ENCODE assay signal across 9 cellular contexts in the genomic region with DNA sequence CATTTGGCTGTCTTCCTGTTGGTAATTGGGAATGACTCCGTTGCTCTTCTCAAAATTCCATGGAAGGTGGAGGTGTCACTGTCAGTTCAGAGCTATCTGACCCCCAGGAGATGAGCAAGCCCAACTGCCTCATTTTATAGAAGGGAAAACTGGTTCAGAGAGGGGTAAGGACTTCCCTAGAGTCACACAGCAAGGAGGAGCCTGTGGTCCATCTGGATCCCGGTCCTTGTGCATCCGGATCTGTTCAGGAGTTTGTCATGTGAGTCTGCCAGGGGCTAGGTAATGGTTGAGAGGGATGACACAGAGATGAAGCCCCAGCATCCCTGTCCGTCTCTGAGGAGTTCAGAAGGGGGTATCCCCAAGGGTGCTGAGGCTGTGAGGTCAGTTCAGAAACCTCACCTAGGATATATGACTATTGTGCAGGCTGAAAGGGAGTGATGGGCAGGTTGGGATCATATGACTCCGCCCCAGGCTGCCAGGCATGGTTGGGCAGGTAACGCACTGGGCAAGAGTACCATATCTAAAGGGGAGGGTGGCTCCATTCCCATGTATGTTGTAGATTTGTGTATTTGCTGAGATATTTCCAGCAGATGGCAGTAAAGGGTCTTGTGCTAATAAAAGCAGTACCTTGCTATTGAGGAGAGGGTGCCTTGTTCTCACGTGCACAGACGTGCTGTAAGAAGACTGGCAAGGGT. TPM values are rescaled to one million over a fixed set of nuclear protein-coding genes. Genes with fewer than 3 reads are reported as not detected.
DNase-seq lines count a peak whose midpoint lies in the region; ATAC-seq, FAIRE-seq and TF ChIP-seq lines count a peak whose summit lies in the region.
"Had no signal": no experiment of that assay in that cellular context is flagged by ENCODE, and none has a peak within 500 bp of the region (broad histone marks: within the 10 kb centered on the region; RNA-seq: fewer than 3 reads in every experiment).

No MANE protein-coding gene starts in this region.

- no peak overlapping the region for H3K4me3 Mint-ChIP-seq in naive B cell

- no peak overlapping the region for H2BK20ac ChIP-seq in H1 (ENCODE audit: low read length)

- H3K27me3 ChIP-seq in Panc1 (ENCODE audit: control insufficient read depth, insufficient read depth, low read length) (peaks cover 4% of the 10 kb centered on the region; the same call in 1 of the 2 replicates), H1 (replicated peaks in 1 of 4; ENCODE audit: control insufficient read depth in 3 of 4, extremely low read depth in 1 of 4, insufficient read depth in 3 of 4, low read length in 3 of 4) (no peaks in the 10 kb centered on the region), aorta (ENCODE audit: control insufficient read depth in 1 of 2, insufficient read depth in 2 of 2, low read length in 1 of 2) (no peaks in the 10 kb centered on the region)
- H3K27me3 ChIP-seq: SJSA1 had no signal

- H2BK15ac ChIP-seq in H1 (ENCODE audit: low read length): no peak overlapping the region

- H2BK120ac ChIP-seq in H1 (replicated peaks; ENCODE audit: low read depth, low read length): no peak overlapping the region

- TF ChIP-seq POLR2A in H1 (IDR thresholded peaks at IDR 0.05; ENCODE audit: control extremely low read depth in 1 of 2, low read depth in 2 of 2, low read length in 2 of 2): no peak

- CTCF ChIA-PET in Panc1 (lab: Charles Lee) (no interaction called here), H1 (lab: Charles Lee; ENCODE audit: partially characterized antibody) (interaction anchor here (0.6 to 4.4 kb wide), 17 partner anchors 9 to 412 kb away, joined by 3 to 35 read pairs (median 4); partner anchors contain the start of gene SLC29A3)

- no peak overlapping the region for H3K56ac ChIP-seq in H1 (replicated peaks; ENCODE audit: insufficient read length, low read depth, low read length)

- H4K20me1 ChIP-seq in H1 (replicated peaks in 1 of 2; ENCODE audit: control insufficient read depth in 1 of 2, insufficient read depth in 2 of 2, low read length in 2 of 2): peaks cover 2 to 3% of the 10 kb centered on the region in 2 experiments

- H3K9ac ChIP-seq in H1 (replicated peaks in 1 of 4; ENCODE audit: extremely low read depth in 1 of 4, low read depth in 3 of 4, low read length in 3 of 4): no peak overlapping the region

- no peak overlapping the region for H2BK5ac ChIP-seq in H1 (ENCODE audit: low read depth, low read length)

- peaks cover 11 to 22% (median 11%) of the 10 kb centered on the region in 3 donors for H3K27me3 Mint-ChIP-seq in naive B cell

- BruUV-seq in Panc1 (replicated peaks; lab: Mats Ljungman, UMichigan): no TSS peak

- H3K4me2 ChIP-seq in H1 (ENCODE audit: insufficient read depth in 1 of 2, low read depth in 2 of 2, low read length in 2 of 2): no peak overlapping the region

- H3K9me3 ChIP-seq in Panc1 (ENCODE audit: control insufficient read depth, insufficient read depth, low read depth, low read length) (no peaks in the 10 kb centered on the region), H1 (ENCODE audit: insufficient read depth in 2 of 2, low read depth in 1 of 2, low read length in 1 of 2) (no peaks in the 10 kb centered on the region), aorta (ENCODE audit: control insufficient read depth, low read length) (no peaks in the 10 kb centered on the region)
- H3K9me3 ChIP-seq: SJSA1 had no signal

- H2AFZ ChIP-seq in H1 (ENCODE audit: low read length): no peak overlapping the region

- no peak overlapping the region for H2AK5ac ChIP-seq in H1 (ENCODE audit: low read depth, low read length)

- H3K4me1 Mint-ChIP-seq in naive B cell: peaks cover 0 to 8% (median 0%) of the 10 kb centered on the region in 3 donors

- H2BK12ac ChIP-seq in H1 (ENCODE audit: low read depth, low read length): no peak overlapping the region

- no peak overlapping the region for H3K14ac ChIP-seq in H1 (ENCODE audit: insufficient read length)

- H3K79me1 ChIP-seq in H1 (ENCODE audit: low read depth, low read length): no peaks in the 10 kb centered on the region

- POLR2A ChIA-PET in Panc1 (lab: Charles Lee): no interaction called here
- POLR2A ChIA-PET in H1 (lab: Charles Lee; ENCODE audit: partially characterized antibody): interaction anchor here (1.3 kb wide), 1 partner anchor 11 kb away, joined by 3 read pairs; no protein-coding TSS in a partner anchor

- H3K36me3 ChIP-seq in Panc1 (ENCODE audit: control insufficient read depth, insufficient read depth, low read length) (no peaks in the 10 kb centered on the region), H1 (ENCODE audit: control insufficient read depth in 2 of 4, insufficient read depth in 4 of 4, low read length in 3 of 4) (peaks cover 2 to 12% (median 8%) of the 10 kb centered on the region in 4 experiments; a peak in 4 of 8 replicates), aorta (ENCODE audit: control insufficient read depth in 1 of 2, insufficient read depth in 2 of 2, low read length in 1 of 2) (no peaks in the 10 kb centered on the region)
- H3K36me3 ChIP-seq: SJSA1 had no signal

- H4K91ac ChIP-seq in H1 (replicated peaks; ENCODE audit: insufficient read length, low read length): no peak overlapping the region

- TF ChIP-seq RAD21 in H1 (IDR thresholded peaks at IDR 0.05 in 1 of 2, conservative IDR thresholded peaks at IDR 0.05 in 1 of 2; ENCODE audit: low read depth in 2 of 2, low read length in 2 of 2): peak; percentile 45 to 50

- in situ Hi-C loops in KBM-7 (cut with MboI; ENCODE audit: low pct_unique_long_range_greater_than_20kb, low sequenced_read_pairs): no loop called here
- in situ Hi-C loops in Panc1 (cut with HindIII; ENCODE audit: low pct_unique_long_range_greater_than_20kb, low sequenced_read_pairs): no loop called here

- ATAC-seq in Panc1 (peak; percentile 87), naive B cell (ENCODE audit: low read depth in 2 of 2) (peak; percentile 63 to 75), GM21447 (IDR thresholded peaks at IDR 0.05; ENCODE audit: unreplicated experiment) (no peak), aorta (ENCODE audit: low FRiP score) (no peak)

- no peak overlapping the region for H3K27ac ChIP-seq in Panc1 (ENCODE audit: low read length)
- H3K27ac ChIP-seq in H1 (ENCODE audit: low read depth, low read length): no peak overlapping the region
- no peak overlapping the region for H3K27ac ChIP-seq in aorta (ENCODE audit: low read depth in 1 of 2, low read length in 2 of 2)
- H3K27ac ChIP-seq: SJSA1 had no signal

- H3K36me3 Mint-ChIP-seq in naive B cell: no peaks in the 10 kb centered on the region

- H3K27ac Mint-ChIP-seq in naive B cell: peak overlapping the region in 1 of 6 donors; percentile 52

- H3K4ac ChIP-seq in H1 (replicated peaks; ENCODE audit: insufficient read length, low read depth, low read length): peak overlapping the region; percentile 23

- TF ChIP-seq CTCF in Panc1 (IDR thresholded peaks at IDR 0.05) (peak; percentile 88), H1 (IDR thresholded peaks at IDR 0.05; ENCODE audit: control extremely low read depth in 1 of 3, insufficient read depth in 1 of 3, low read depth in 1 of 3, low read length in 3 of 3) (peak in 2 of 3 experiments; percentile 31 to 60; a peak in 3 of 4 replicates)

- peaks cover 2% of the 10 kb centered on the region; the same call in 1 of the 2 replicates for H3K23me2 ChIP-seq in H1 (ENCODE audit: low read depth, low read length)

- H3K79me2 ChIP-seq in H1 (ENCODE audit: control insufficient read depth in 1 of 2, insufficient read depth in 2 of 2, low read length in 2 of 2): no peaks in the 10 kb centered on the region

- H3K18ac ChIP-seq in H1 (ENCODE audit: extremely low read depth, low read length): no peak overlapping the region

- H3K23ac ChIP-seq in H1 (ENCODE audit: insufficient read length): no peak overlapping the region

- no peak for TF ChIP-seq EP300 in H1 (IDR thresholded peaks at IDR 0.05; ENCODE audit: borderline replicate concordance in 1 of 2, low read depth in 2 of 2, low read length in 2 of 2)

- no peak overlapping the region for H4K8ac ChIP-seq in H1 (ENCODE audit: extremely low read depth, insufficient read depth, low read length)

- WGBS in H1 (ENCODE audit: extremely low coverage in 1 of 2, insufficient coverage in 1 of 2, insufficient read length in 1 of 2, insufficient replicate concordance in 2 of 2, low coverage in 1 of 2, low lambda C conversion rate in 2 of 2, missing lambda C conversion rate in 1 of 2), 2 experiments: 84% methylated on average over 8 of the region's 8 CpGs; no CpG with 5 or more reads in 1 of the 2 experiments
- WGBS in aorta, 2 donors: 67 to 71% methylated on average over 8 of the region's 8 CpGs

- no peak overlapping the region for H4K5ac ChIP-seq in H1 (ENCODE audit: insufficient read length, low read depth, low read length)

- H3K4me3 ChIP-seq in Panc1 (ENCODE audit: low read depth in 2 of 2, low read length in 2 of 2) (no peak overlapping the region), H1 (ENCODE audit: extremely low read depth in 1 of 4, insufficient read depth in 2 of 4, low read depth in 3 of 4, low read length in 4 of 4) (no peak overlapping the region), aorta (ENCODE audit: low read length in 2 of 2) (no peak overlapping the region)
- H3K4me3 ChIP-seq: SJSA1 had no signal

- no peaks in the 10 kb centered on the region for H3K9me3 Mint-ChIP-seq in naive B cell

- intact Hi-C loops in Panc1 (cut with micrococcal nuclease; ENCODE audit: unreplicated experiment): no loop called here
- intact Hi-C loops in aorta (cut with DNase I): no loop called here

- H3K4me1 ChIP-seq in Panc1 (ENCODE audit: control insufficient read depth, insufficient read depth, low read length) (0 out of 2 replicates have a peak, but pooled peaks cover 2% of the 10 kb centered on the region), H1 (replicated peaks in 1 of 4; ENCODE audit: control insufficient read depth in 3 of 4, insufficient read depth in 4 of 4, low read length in 3 of 4) (peaks cover 0 to 4% (median 0%) of the 10 kb centered on the region in 4 experiments; a peak in 3 of 7 replicates), aorta (ENCODE audit: control insufficient read depth in 1 of 2, insufficient read depth in 2 of 2, low read length in 2 of 2) (no peaks in the 10 kb centered on the region)
- H3K4me1 ChIP-seq: SJSA1 had no signal

- DNase-seq in DMS53 treated with DMSO at 0.1 percent for 48 hours (lab: John Stamatoyannopoulos, UW; ENCODE audit: unreplicated experiment): peak; percentile 69
- DNase-seq in KBM-7: peak; percentile 69
- peak; percentile 24 for DNase-seq in Panc1 (ENCODE audit: low read depth, low spot score)
- no peak for DNase-seq in H1 (ENCODE audit: low read depth in 1 of 2, low spot score in 2 of 2)
- DNase-seq in naive B cell: peak; percentile 31
- DNase-seq in aorta: no peak
- DNase-seq in stimulated activated CD8-positive, alpha-beta memory T cell treated with anti-CD3 and anti-CD28 coated beads, Interleukin-4, amount 100 ng/mL, for 48 hours: no peak

- FAIRE-seq in H1 (lab: Jason Lieb, UNC): peak; percentile 83

RNA-seq across cellular contexts. Expression of gene SLC29A3, which starts 16.0 kb away (rescaled TPM):
- total RNA-seq in Panc1 (2021; ENCODE audit: unreplicated experiment) (7.6 TPM), aorta (1 to 10 TPM; 5.3 to 8.8 TPM)
- 7.1 TPM for polyA plus RNA-seq in Panc1 (2012; ENCODE audit: insufficient read length)
- total RNA-seq in H1 (2021; fragmentation: NEBNext Ultra II Directional; extraction: Animal tissue kit (Norgen Biotek cat#: 25700)): 14.0 and 15.2 TPM in 2 replicates
- polyA plus RNA-seq in H1 (2011; rRNA removed) (24.6 and 33.8 TPM in 2 replicates), naive B cell (ENCODE audit: low read depth in 6 of 6) (10 to 100 TPM in 1 of 6 donors, 1 to 10 TPM in 5; 4.3 to 14.5 (median 5.4) TPM), aorta (1 to 10 TPM; 2.4 to 3.6 TPM)
- 11.4 TPM for polyA plus RNA-seq in H1 (2011; cell fraction: cytosol; rRNA removed)
- 17.8 TPM for polyA plus RNA-seq in H1 (2011; cell fraction: nucleus; rRNA removed)
- 14.5 to 19.4 TPM (median 17.5 TPM) in 4 replicates for polyA plus RNA-seq in H1 (2012, experiment 1 of 2)
- polyA plus RNA-seq in H1 (2012, experiment 2 of 2): 19.9 TPM
- polyA plus RNA-seq in H1 (2013, experiment 1 of 2): 19.7 TPM
- 22.1 TPM for polyA plus RNA-seq in H1 (2013, experiment 2 of 2)
- polyA minus RNA-seq in H1 (2011; rRNA and poly(A)+ RNA removed): 18.6 and 20.6 TPM in 2 replicates
- polyA minus RNA-seq in H1 (2011; cell fraction: cytosol; rRNA and poly(A)+ RNA removed): 9.4 TPM
- polyA minus RNA-seq in H1 (2011; cell fraction: nucleus; rRNA and poly(A)+ RNA removed): 15.2 TPM

Comparison
In these comparisons a context has a peak if more than half of its experiments do, and no peak if none do; other contexts are left out.
1. DNase-seq: peak in DMS53 treated with DMSO at 0.1 percent for 48 hours (single experiment), KBM-7 (single experiment), Panc1 (single experiment) and naive B cell (single experiment); none in H1 (0 of 2), aorta (0 of 2) and stimulated activated CD8-positive, alpha-beta memory T cell treated with anti-CD3 and anti-CD28 coated beads, Interleukin-4, amount 100 ng/mL, for 48 hours (single experiment).
2. ATAC-seq: peak in Panc1 (single experiment) and naive B cell (2 of 2); none in GM21447 (single experiment) and aorta (single experiment).